12 cellular contexts compared by ENCODE assay signal in the genomic region with DNA sequence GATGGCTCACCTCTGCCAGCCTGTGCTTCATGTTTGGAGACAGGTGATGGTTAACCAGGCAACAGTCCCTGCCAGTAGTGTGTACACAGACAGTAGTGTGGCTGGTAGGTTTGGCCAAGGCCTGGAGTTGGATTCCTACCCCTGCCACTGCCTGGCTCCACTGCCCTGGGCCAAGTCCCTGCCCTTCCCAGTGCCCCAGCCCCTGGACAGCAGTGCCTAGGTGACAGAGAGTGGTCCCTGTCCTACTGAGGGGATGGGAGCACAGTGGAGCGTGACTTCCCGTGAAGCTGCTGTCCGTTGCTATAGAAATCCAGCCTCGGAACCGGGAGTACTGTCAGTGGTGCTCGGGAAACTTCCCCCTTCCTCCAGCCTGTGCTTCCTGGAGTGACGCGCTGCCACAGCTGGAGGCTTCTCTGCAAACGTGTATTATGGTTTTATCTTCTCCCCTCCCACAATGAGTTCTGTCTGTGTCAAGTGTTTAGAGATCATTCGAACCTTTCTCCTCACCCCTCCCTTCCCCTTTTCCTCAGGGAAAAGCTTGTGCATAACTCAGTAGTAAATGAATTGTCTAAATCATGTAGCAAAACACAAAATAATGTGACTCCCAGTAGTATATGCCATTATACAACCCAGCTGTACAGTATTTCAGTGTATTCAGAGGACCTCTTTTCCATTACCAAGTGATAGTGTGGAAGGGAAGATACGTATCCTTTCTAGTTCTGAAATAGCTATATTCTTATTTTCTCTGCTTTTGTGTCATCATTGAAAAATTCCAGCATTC.
DNase-seq lines count a peak whose midpoint lies in the region; ATAC-seq and TF ChIP-seq lines count a peak whose summit lies in the region.
"Had no signal": no experiment of that assay in that cellular context is flagged by ENCODE, and none has a peak within 500 bp of the region (broad histone marks: within the 10 kb centered on the region; RNA-seq: fewer than 3 reads in every experiment).

No MANE protein-coding gene starts in this region.

- no peak overlapping the region for H2BK5ac ChIP-seq in mesenchymal stem cell (ENCODE audit: low read depth, low read length, poor library complexity, severe bottlenecking)

- peak overlapping the region in 1 of 2 experiments; percentile 78 for H2BK12ac ChIP-seq in mesenchymal stem cell (ENCODE audit: low read length in 2 of 2)

- DNase-seq in MM.1S: no peak
- DNase-seq in brain microvascular endothelial cell: peak; percentile 83
- peak; percentile 91 for DNase-seq in mesenchymal stem cell
- DNase-seq in SIG-M5 (lab: John Stamatoyannopoulos, UW): no peak
- no peak for DNase-seq in NCI-H1105 (lab: John Stamatoyannopoulos, UW)
- DNase-seq: GF-D8, left lung, NCI-H446 treated with DMSO at 0.1 percent for 48 hours had no signal

- H2AFZ ChIP-seq in MM.1S (ENCODE audit: low read length) (no peak overlapping the region), mesenchymal stem cell (ENCODE audit: low read depth, low read length) (no peak overlapping the region)

- no peaks in the 10 kb centered on the region for H3K9me2 ChIP-seq in MM.1S (replicated peaks; ENCODE audit: insufficient read depth, low read length)

- H3K4me1 ChIP-seq in BLaER1 (peaks cover 100% of the 10 kb centered on the region), MM.1S (ENCODE audit: low read length) (peaks cover 32% of the 10 kb centered on the region), mesenchymal stem cell (ENCODE audit: control insufficient read depth, insufficient read depth, low read depth, low read length) (peaks cover 31% of the 10 kb centered on the region)

- H3K9me3 ChIP-seq in BLaER1 (no peaks in the 10 kb centered on the region), MM.1S (replicated peaks; ENCODE audit: insufficient read depth, low read length) (no peaks in the 10 kb centered on the region), mesenchymal stem cell (ENCODE audit: control insufficient read depth, low read length) (no peaks in the 10 kb centered on the region)
- H3K9me3 ChIP-seq: left lung had no signal

- peak overlapping the region in 1 of 2 experiments; percentile 13 for H3K4ac ChIP-seq in mesenchymal stem cell (ENCODE audit: low read depth in 1 of 2, low read length in 2 of 2)

- H3K4me2 ChIP-seq in BLaER1 (peak overlapping the region; percentile 82), MM.1S (ENCODE audit: low read depth, low read length) (peak overlapping the region; percentile 32; the same call in 1 of the 2 replicates), mesenchymal stem cell (ENCODE audit: low read length, poor library complexity, severe bottlenecking) (no peak overlapping the region)

- H3K9ac ChIP-seq in BLaER1: peak overlapping the region; percentile 48
- no peak overlapping the region for H3K9ac ChIP-seq in MM.1S (ENCODE audit: low read length)
- peak overlapping the region; percentile 19 for H3K9ac ChIP-seq in mesenchymal stem cell (ENCODE audit: low read length)

- H3K14ac ChIP-seq in mesenchymal stem cell (ENCODE audit: low read length in 2 of 2): peak overlapping the region in 1 of 2 experiments; percentile 76

- H3F3A ChIP-seq in MM.1S (ENCODE audit: insufficient read depth, low read length): peaks cover 13% of the 10 kb centered on the region

- H3K27me3 ChIP-seq in BLaER1: no peaks in the 10 kb centered on the region
- no peaks in the 10 kb centered on the region for H3K27me3 ChIP-seq in MM.1S (replicated peaks; ENCODE audit: insufficient read depth, low read length)
- no peaks in the 10 kb centered on the region for H3K27me3 ChIP-seq in brain microvascular endothelial cell (replicated peaks)
- no peaks in the 10 kb centered on the region for H3K27me3 ChIP-seq in mesenchymal stem cell (ENCODE audit: control insufficient read depth in 1 of 2, insufficient read depth in 1 of 2, low read length in 2 of 2)
- H3K27me3 ChIP-seq: left lung had no signal

- H4K91ac ChIP-seq in mesenchymal stem cell (ENCODE audit: low read length): peak overlapping the region; percentile 52

- no peak overlapping the region for H2BK120ac ChIP-seq in mesenchymal stem cell (ENCODE audit: low read depth, low read length)

- peak overlapping the region; percentile 75 to 81 for H3K18ac ChIP-seq in mesenchymal stem cell (ENCODE audit: low read depth in 1 of 2, low read length in 2 of 2)

- no peak for TF ChIP-seq CTCF in MM.1S (IDR thresholded peaks at IDR 0.05; ENCODE audit: low read length)
- no peak for TF ChIP-seq CTCF in brain microvascular endothelial cell (IDR thresholded peaks at IDR 0.05; ENCODE audit: low read depth, low read length, missing control alignments)

- no peak overlapping the region for H3K23ac ChIP-seq in mesenchymal stem cell (ENCODE audit: low read length in 2 of 2)

- peak overlapping the region; percentile 37 for H2AK5ac ChIP-seq in mesenchymal stem cell (ENCODE audit: low read length, severe bottlenecking)

- H4K20me1 ChIP-seq in BLaER1: peaks cover 100% of the 10 kb centered on the region
- no peaks in the 10 kb centered on the region for H4K20me1 ChIP-seq in MM.1S (ENCODE audit: insufficient read depth, low read length)

- WGBS in mesenchymal stem cell: 20% methylated on average over 9 of the region's 11 CpGs

- H3K27ac ChIP-seq in BLaER1: peak overlapping the region; percentile 34; the same call in 1 of the 2 replicates
- H3K27ac ChIP-seq in MM.1S (ENCODE audit: low read length): peak overlapping the region; percentile 22; the same call in 1 of the 2 replicates
- peak overlapping the region; percentile 62 for H3K27ac ChIP-seq in brain microvascular endothelial cell
- peak overlapping the region; percentile 10 for H3K27ac ChIP-seq in mesenchymal stem cell (ENCODE audit: low read length, poor library complexity, severe bottlenecking)
- H3K27ac ChIP-seq: left lung had no signal

- ATAC-seq in GM21825 (IDR thresholded peaks at IDR 0.05; ENCODE audit: unreplicated experiment): no peak
- ATAC-seq in GM18861 (IDR thresholded peaks at IDR 0.05; ENCODE audit: unreplicated experiment): no peak
- ATAC-seq: activated CD8-positive, alpha-beta T cell treated with anti-CD3 and anti-CD28 coated beads for 36 hours; left lung had no signal

- no peak overlapping the region for H4K8ac ChIP-seq in mesenchymal stem cell (ENCODE audit: low read length)

- no peak overlapping the region for H3K4me3 ChIP-seq in BLaER1
- no peak overlapping the region for H3K4me3 ChIP-seq in MM.1S (ENCODE audit: low read length)
- no peak overlapping the region for H3K4me3 ChIP-seq in brain microvascular endothelial cell (ENCODE audit: low read depth, low read length)
- peak overlapping the region in 1 of 2 experiments; percentile 28 for H3K4me3 ChIP-seq in mesenchymal stem cell (ENCODE audit: insufficient read depth in 1 of 2, low read depth in 1 of 2, low read length in 2 of 2)
- H3K4me3 ChIP-seq: left lung had no signal

- H2BK15ac ChIP-seq in mesenchymal stem cell (ENCODE audit: low read depth, poor library complexity, severe bottlenecking): no peak overlapping the region

- H3K79me1 ChIP-seq in mesenchymal stem cell (replicated peaks; ENCODE audit: low read length, poor library complexity, severe bottlenecking): peaks cover 44% of the 10 kb centered on the region

- in situ Hi-C loops in brain microvascular endothelial cell (cut with HindIII; ENCODE audit: low pct_ligation_motif_present, low sequenced_read_pairs): no loop called here

- peaks cover 100% of the 10 kb centered on the region for H3K79me2 ChIP-seq in MM.1S (ENCODE audit: low read length)

- H3K36me3 ChIP-seq in BLaER1 (peaks cover 88% of the 10 kb centered on the region), MM.1S (replicated peaks; ENCODE audit: insufficient read depth, low read length) (no peaks in the 10 kb centered on the region), brain microvascular endothelial cell (replicated peaks) (no peaks in the 10 kb centered on the region), mesenchymal stem cell (ENCODE audit: control insufficient read depth in 1 of 2, insufficient read depth in 2 of 2, low read depth in 1 of 2, low read length in 2 of 2) (peaks cover 0 to 7% of the 10 kb centered on the region in 2 experiments)

Comparison
In these comparisons a context has a peak if more than half of its experiments do, and no peak if none do; other contexts are left out.
1. H3K27ac ChIP-seq: peak in every context shown above with its lines; median percentile 62 in brain microvascular endothelial cell; 34 in BLaER1; 22 in MM.1S; 10 in mesenchymal stem cell.
2. DNase-seq: peak in brain microvascular endothelial cell (single experiment) and mesenchymal stem cell (single experiment); none in MM.1S (single experiment), SIG-M5 (single experiment) and NCI-H1105 (single experiment).